In genomic region chr10:45409347-45409746, GRCh38 we compare ENCODE assay signal across 1 cellular context.
A peak's percentile ranks its signal among the peaks of the same experiment; 100 is the strongest.
TF ChIP-seq lines count a peak whose summit lies in the region.

No MANE protein-coding gene starts in this region.

TF ChIP-seq in HEK293, 187 proteins besides CTCF, POLR2A, EP300 and RAD21:
- TF ChIP-seq ZNF596 (tag by site-specific recombination; IDR thresholded peaks at IDR 0.05) = peak; percentile 87
- 0 out of 2 replicates have a peak, but pooled peaks have one; percentile 56 for TF ChIP-seq ZNF133 (tag by site-specific recombination; IDR thresholded peaks at IDR 0.05)
